8 cellular contexts compared by ENCODE assay signal in genomic region chr9:88533951-88534455, GRCh38. TPM values are rescaled to one million over a fixed set of nuclear protein-coding genes. Genes with fewer than 3 reads are reported as not detected.
DNase-seq lines count a peak whose midpoint lies in the region; ATAC-seq and TF ChIP-seq lines count a peak whose summit lies in the region.

No MANE protein-coding gene starts in this region.

- peaks cover 80% of the 10 kb centered on the region for H3K27me3 Mint-ChIP-seq in nephron progenitor cell (ENCODE audit: low read depth, poor library complexity)

- no peak for ATAC-seq in HG03520 (IDR thresholded peaks at IDR 0.05; ENCODE audit: unreplicated experiment)
- no peak for ATAC-seq in GM19035 (IDR thresholded peaks at IDR 0.05; ENCODE audit: unreplicated experiment)
- ATAC-seq in GM21447 (IDR thresholded peaks at IDR 0.05; ENCODE audit: unreplicated experiment), result no peak

- H3K27ac ChIP-seq in SJSA1, result peak overlapping the region; percentile 72

- H3K4me3 ChIP-seq in SJSA1, result peak overlapping the region; percentile 57

- peak; percentile 67 for DNase-seq in ELF-1 (ENCODE audit: low read depth, low spot score)
- DNase-seq in SJSA1 (ENCODE audit: low read depth in 1 of 2, low spot score in 2 of 2), result peak; percentile 52 to 70
- peak; percentile 49 for DNase-seq in fibroblast of gingiva (ENCODE audit: low read depth)
- DNase-seq in nephron progenitor cell, result no peak
- no peak for DNase-seq in activated gamma-delta T cell treated with Interleukin-2 at 50 U/mL for 16 hours

- no peak overlapping the region for H3K27ac Mint-ChIP-seq in nephron progenitor cell

- peaks cover 50% of the 10 kb centered on the region for H3K4me1 ChIP-seq in SJSA1 (replicated peaks)

- peaks cover 12% of the 10 kb centered on the region for H3K36me3 ChIP-seq in SJSA1

- peaks cover 50% of the 10 kb centered on the region for H3K4me1 Mint-ChIP-seq in nephron progenitor cell

- H3K27me3 ChIP-seq in SJSA1 (replicated peaks), result no peaks in the 10 kb centered on the region

- H3K9me3 ChIP-seq in SJSA1 (replicated peaks), result no peaks in the 10 kb centered on the region

- H3K4me3 Mint-ChIP-seq in nephron progenitor cell, result peak overlapping the region; percentile 78

- no peaks in the 10 kb centered on the region for H3K36me3 Mint-ChIP-seq in nephron progenitor cell (ENCODE audit: low read depth)

- no peak for TF ChIP-seq CTCF in nephron progenitor cell (IDR thresholded peaks at IDR 0.05)

- H3K9me3 Mint-ChIP-seq in nephron progenitor cell, result peaks cover 8% of the 10 kb centered on the region

RNA-seq across cellular contexts. Expression of gene NXNL2, which starts 1.0 kb away (rescaled TPM):
- total RNA-seq in SJSA1 (2014; rRNA removed; shearing (Covaris generic)), result 0.68 and 1.1 TPM in 2 replicates

Comparison
In these comparisons a context has a peak if more than half of its experiments do, and no peak if none do; other contexts are left out.
1. DNase-seq: peak in ELF-1 (single experiment), SJSA1 (2 of 2) and fibroblast of gingiva (single experiment); none in nephron progenitor cell (single experiment) and activated gamma-delta T cell treated with Interleukin-2 at 50 U/mL for 16 hours (single experiment).